ENCODE assay signal across 11 cellular contexts in genomic region chr4:157804986-157805385, GRCh38.
A peak's percentile ranks its signal among the peaks of the same experiment; 100 is the strongest.
DNase-seq lines count a peak whose midpoint lies in the region; ATAC-seq, FAIRE-seq and TF ChIP-seq lines count a peak whose summit lies in the region.
"Had no signal": no experiment of that assay in that cellular context is flagged by ENCODE, and none has a peak within 500 bp of the region (broad histone marks: within the 10 kb centered on the region; RNA-seq: fewer than 3 reads in every experiment).

No MANE protein-coding gene starts in this region.

- H3K36me3 Mint-ChIP-seq in naive thymus-derived CD4-positive, alpha-beta T cell: no peaks in the 10 kb centered on the region
- H3K36me3 Mint-ChIP-seq: CD4-positive, CD25-positive, alpha-beta regulatory T cell had no signal

- H3K4me1 Mint-ChIP-seq in naive thymus-derived CD4-positive, alpha-beta T cell: no peaks in the 10 kb centered on the region
- H3K4me1 Mint-ChIP-seq: CD4-positive, CD25-positive, alpha-beta regulatory T cell had no signal

- no peaks in the 10 kb centered on the region for H3K4me1 ChIP-seq in GM12878 (ENCODE audit: control insufficient read depth, insufficient read depth, low read length)
- H3K4me1 ChIP-seq in naive thymus-derived CD4-positive, alpha-beta T cell (ENCODE audit: control insufficient read depth in 2 of 2, insufficient read depth in 2 of 2, low read length in 2 of 2): no peaks in the 10 kb centered on the region
- H3K4me1 ChIP-seq: SJSA1 had no signal

- H2AFZ ChIP-seq in GM12878 (ENCODE audit: control insufficient read depth, low read depth, low read length): no peak overlapping the region

- in situ Hi-C loops in ACHN (cut with HindIII; ENCODE audit: low pct_ligation_motif_present, low pct_unique_long_range_greater_than_20kb, low sequenced_read_pairs) (no loop called here), GM12878 (cut with MboI) (no loop called here)

- DNase-seq in ACHN: peak; percentile 14
- DNase-seq in LNCaP clone FGC (ENCODE audit: low read depth): peak; percentile 14
- no peak for DNase-seq in GM12878 (ENCODE audit: low read depth, low spot score)
- DNase-seq in kidney glomerular epithelial cell (lab: John Stamatoyannopoulos, UW): peak; percentile 3
- no peak for DNase-seq in activated CD8-positive, alpha-beta memory T cell treated with anti-CD3 and anti-CD28 coated beads, Interleukin-2, amount 50 U/mL, for 48 hours
- no peak for DNase-seq in naive thymus-derived CD4-positive, alpha-beta T cell
- DNase-seq in globus pallidus (ENCODE audit: low spot score): no peak
- no peak for DNase-seq in NCI-H446 treated with DMSO at 0.1 percent for 48 hours (lab: John Stamatoyannopoulos, UW)
- DNase-seq: CD4-positive, CD25-positive, alpha-beta regulatory T cell; stimulated activated CD4-positive, alpha-beta T cell treated with anti-CD3 and anti-CD28 coated beads, Interleukin-4, amount 100 ng/mL, for 4 hours had no signal

- FAIRE-seq in GM12878 (lab: Jason Lieb, UNC): no peak

- CTCF ChIA-PET in GM12878 (lab: Yijun Ruan, JAX): no interaction called here
- CTCF ChIA-PET in naive thymus-derived CD4-positive, alpha-beta T cell (lab: Charles Lee): no interaction called here

- H3K9me3 Mint-ChIP-seq in naive thymus-derived CD4-positive, alpha-beta T cell: peaks cover 0 to 11% (median 1%) of the 10 kb centered on the region in 11 donors

- no peak overlapping the region for H3K4me3 ChIP-seq in LNCaP clone FGC (ENCODE audit: low read depth, low read length)
- no peak overlapping the region for H3K4me3 ChIP-seq in GM12878
- H3K4me3 ChIP-seq in naive thymus-derived CD4-positive, alpha-beta T cell (ENCODE audit: low read length): no peak overlapping the region
- H3K4me3 ChIP-seq: SJSA1 had no signal

- H3K27ac Mint-ChIP-seq in naive thymus-derived CD4-positive, alpha-beta T cell: no peak overlapping the region
- H3K27ac Mint-ChIP-seq: CD4-positive, CD25-positive, alpha-beta regulatory T cell had no signal

- TF ChIP-seq EP300 in GM12878 (IDR thresholded peaks at IDR 0.05; ENCODE audit: borderline replicate concordance in 1 of 2, control insufficient read depth in 1 of 2, low read depth in 2 of 2, low read length in 2 of 2): no peak

- SMC1A ChIA-PET in GM12878 (lab: Charles Lee; ENCODE audit: uncharacterized antibody, unreplicated experiment): interaction anchor here (1.1 kb wide), 1 partner anchor 174 kb away, joined by 3 read pairs; no protein-coding TSS in a partner anchor

- H3K27ac ChIP-seq in GM12878 (ENCODE audit: control insufficient read depth, insufficient read depth): no peak overlapping the region
- H3K27ac ChIP-seq in naive thymus-derived CD4-positive, alpha-beta T cell (ENCODE audit: low read depth, low read length): no peak overlapping the region
- H3K27ac ChIP-seq: SJSA1 had no signal

- RAD21 ChIA-PET in GM12878 (lab: Charles Lee; ENCODE audit: unreplicated experiment): no interaction called here

- POLR2A ChIA-PET in GM12878 (lab: Charles Lee): no interaction called here
- POLR2A ChIA-PET in naive thymus-derived CD4-positive, alpha-beta T cell (lab: Charles Lee): no interaction called here

- intact Hi-C loops in GM12878 (cut with micrococcal nuclease; ENCODE audit: unreplicated experiment): no loop called here
- intact Hi-C loops in naive thymus-derived CD4-positive, alpha-beta T cell (cut with micrococcal nuclease): no loop called here

- no peak overlapping the region for H3K9ac ChIP-seq in GM12878 (ENCODE audit: control insufficient read depth, insufficient read depth, low read length)

- no peaks in the 10 kb centered on the region for H3K27me3 Mint-ChIP-seq in naive thymus-derived CD4-positive, alpha-beta T cell
- H3K27me3 Mint-ChIP-seq: CD4-positive, CD25-positive, alpha-beta regulatory T cell had no signal

- H4K20me1 ChIP-seq in GM12878 (ENCODE audit: control insufficient read depth, insufficient read depth): no peaks in the 10 kb centered on the region

- no peak overlapping the region for H3K4me3 Mint-ChIP-seq in naive thymus-derived CD4-positive, alpha-beta T cell
- H3K4me3 Mint-ChIP-seq: CD4-positive, CD25-positive, alpha-beta regulatory T cell had no signal

- H3K4me2 ChIP-seq in GM12878 (ENCODE audit: control insufficient read depth, insufficient read depth): no peak overlapping the region

- no peaks in the 10 kb centered on the region for H3K79me2 ChIP-seq in GM12878 (ENCODE audit: control insufficient read depth, insufficient read depth, low read length)

- H3K27me3 ChIP-seq in GM12878 (replicated peaks in 1 of 2; ENCODE audit: control insufficient read depth in 2 of 2, insufficient read depth in 2 of 2, low read length in 1 of 2): no peaks in the 10 kb centered on the region
- no peaks in the 10 kb centered on the region for H3K27me3 ChIP-seq in naive thymus-derived CD4-positive, alpha-beta T cell (ENCODE audit: control insufficient read depth in 2 of 2, insufficient read depth in 2 of 2, low read length in 2 of 2)
- H3K27me3 ChIP-seq: SJSA1 had no signal

- no peak for TF ChIP-seq RAD21 in GM12878 (IDR thresholded peaks at IDR 0.05; ENCODE audit: insufficient read depth, low read depth, low read length)

- ATAC-seq in GM12878: 0 out of 3 replicates have a peak, but pooled peaks have one; percentile 30
- no peak for ATAC-seq in naive thymus-derived CD4-positive, alpha-beta T cell

- no TSS peak for BruUV-seq in GM12878 (replicated peaks; lab: Mats Ljungman, UMichigan)

- TF ChIP-seq CTCF in LNCaP clone FGC (IDR thresholded peaks at IDR 0.05; ENCODE audit: control insufficient read depth, extremely low read depth, insufficient read depth) (peak; percentile 54), GM12878 (IDR thresholded peaks at IDR 0.05 in 2 of 3, conservative IDR thresholded peaks at IDR 0.05 in 1 of 3; ENCODE audit: control insufficient read depth in 2 of 3, extremely low read depth in 1 of 3, insufficient read depth in 1 of 3, low read depth in 3 of 3, low read length in 3 of 3) (no peak)

- no peaks in the 10 kb centered on the region for H3K9me3 ChIP-seq in GM12878 (replicated peaks; ENCODE audit: control insufficient read depth, insufficient read depth, low read length)
- no peaks in the 10 kb centered on the region for H3K9me3 ChIP-seq in naive thymus-derived CD4-positive, alpha-beta T cell (ENCODE audit: control insufficient read depth in 2 of 3, low read length in 3 of 3)
- H3K9me3 ChIP-seq: SJSA1 had no signal

- TF ChIP-seq POLR2A in GM12878 (IDR thresholded peaks at IDR 0.05; ENCODE audit: low read depth, low read length): no peak

- H3K36me3 ChIP-seq in GM12878 (ENCODE audit: control insufficient read depth in 2 of 2, insufficient read depth in 2 of 2, low read length in 1 of 2): no peaks in the 10 kb centered on the region
- H3K36me3 ChIP-seq in naive thymus-derived CD4-positive, alpha-beta T cell (ENCODE audit: control insufficient read depth in 2 of 3, insufficient read depth in 3 of 3, low read length in 3 of 3): no peaks in the 10 kb centered on the region
- H3K36me3 ChIP-seq: SJSA1 had no signal

TF ChIP-seq in GM12878, 131 proteins besides CTCF, POLR2A, EP300 and RAD21 (continues in another document):
- no peak for TF ChIP-seq ZNF592 (IDR thresholded peaks at IDR 0.05)
- TF ChIP-seq SMARCA5 (IDR thresholded peaks at IDR 0.05): no peak
- no peak for TF ChIP-seq BCLAF1 (IDR thresholded peaks at IDR 0.05)
- no peak for TF ChIP-seq HDAC6 (IDR thresholded peaks at IDR 0.05; ENCODE audit: unreplicated experiment)

Comparison
In these comparisons a context has a peak if more than half of its experiments do, and no peak if none do; other contexts are left out.
1. DNase-seq: peak in ACHN (single experiment), LNCaP clone FGC (single experiment) and kidney glomerular epithelial cell (single experiment); none in GM12878 (single experiment), activated CD8-positive, alpha-beta memory T cell treated with anti-CD3 and anti-CD28 coated beads, Interleukin-2, amount 50 U/mL, for 48 hours (single experiment), naive thymus-derived CD4-positive, alpha-beta T cell (0 of 9), globus pallidus (single experiment) and NCI-H446 treated with DMSO at 0.1 percent for 48 hours (single experiment).